ENCODE assay signal across 3 cellular contexts in genomic region chr3:159917141-159917540, GRCh38.
TF ChIP-seq lines count a peak whose summit lies in the region.

No MANE protein-coding gene starts in this region.

TF ChIP-seq in A549, 52 proteins besides CTCF, POLR2A, EP300 and RAD21:
- TF ChIP-seq BCL3 (IDR thresholded peaks at IDR 0.05) (no peak), MAFK (IDR thresholded peaks at IDR 0.05; ENCODE audit: partially characterized antibody) (peak; percentile 68), EHMT2 (IDR thresholded peaks at IDR 0.05; ENCODE audit: low read depth) (no peak)

TF ChIP-seq in GM23338, 12 proteins besides CTCF, POLR2A, EP300 and RAD21:
- TF ChIP-seq ZNF331 (CRISPR knock-in tag; IDR thresholded peaks at IDR 0.05; ENCODE audit: low read depth) (no peak), JUNB (IDR thresholded peaks at IDR 0.05; ENCODE audit: unreplicated experiment) (no peak), ETS1 (IDR thresholded peaks at IDR 0.05) (no peak), ZNF114 (CRISPR knock-in tag; IDR thresholded peaks at IDR 0.05) (no peak), ZNF462 (CRISPR knock-in tag; IDR thresholded peaks at IDR 0.05) (no peak), CREB1 (CRISPR knock-in tag; IDR thresholded peaks at IDR 0.05; ENCODE audit: low read depth) (no peak), EZH2phosphoT487 (IDR thresholded peaks at IDR 0.05; ENCODE audit: unreplicated experiment) (no peak), EZH2 (IDR thresholded peaks at IDR 0.05; ENCODE audit: low read depth, unreplicated experiment) (no peak), NANOG (IDR thresholded peaks at IDR 0.05; ENCODE audit: borderline replicate concordance) (no peak), REST (IDR thresholded peaks at IDR 0.05; ENCODE audit: unreplicated experiment) (no peak), STAT1 (IDR thresholded peaks at IDR 0.05; ENCODE audit: unreplicated experiment) (no peak), POLR2AphosphoS5 (IDR thresholded peaks at IDR 0.05; ENCODE audit: low read depth) (no peak)

TF ChIP-seq in K562, 482 proteins besides CTCF, POLR2A, EP300 and RAD21:
- TF ChIP-seq U2AF2 (optimal IDR thresholded peaks at IDR 0.05; ENCODE audit: low read depth, low read length) = no peak
- no peak for TF ChIP-seq ZNF551 (CRISPR knock-in tag; IDR thresholded peaks at IDR 0.05)
- TF ChIP-seq ZBTB17 (CRISPR knock-in tag; IDR thresholded peaks at IDR 0.05) = no peak
- peak; percentile 34; the same call in 1 of the 2 replicates for TF ChIP-seq C11orf30 (IDR thresholded peaks at IDR 0.05; ENCODE audit: low read depth)
- TF ChIP-seq FOXM1 (IDR thresholded peaks at IDR 0.05; ENCODE audit: low read depth) = no peak
- TF ChIP-seq FOXM1 (CRISPR knock-in tag; IDR thresholded peaks at IDR 0.05; ENCODE audit: low read depth) = no peak
- no peak for TF ChIP-seq BRF2 (IDR thresholded peaks at IDR 0.05; ENCODE audit: borderline replicate concordance, insufficient read depth, insufficient read length)
- TF ChIP-seq NFIC (IDR thresholded peaks at IDR 0.05) = no peak
- TF ChIP-seq HNRNPUL1 (IDR thresholded peaks at IDR 0.05; ENCODE audit: low read length) = no peak
- TF ChIP-seq ZNF316 (IDR thresholded peaks at IDR 0.05) = 0 out of 2 replicates have a peak, but pooled peaks have one; percentile 44
- TF ChIP-seq PPARD (CRISPR knock-in tag; IDR thresholded peaks at IDR 0.05) = no peak
- no peak for TF ChIP-seq POLR3A (IDR thresholded peaks at IDR 0.05; ENCODE audit: borderline replicate concordance, extremely low read depth, insufficient read depth, insufficient read length)
- no peak for TF ChIP-seq RBM17 (IDR thresholded peaks at IDR 0.05; ENCODE audit: borderline replicate concordance, low read depth, low read length)
- TF ChIP-seq NR0B1 (IDR thresholded peaks at IDR 0.05; ENCODE audit: partially characterized antibody) = no peak
- no peak for TF ChIP-seq CCAR2 (IDR thresholded peaks at IDR 0.05; ENCODE audit: low read depth, low read length)
- no peak for TF ChIP-seq CBX8 (IDR thresholded peaks at IDR 0.05; ENCODE audit: borderline replicate concordance, extremely low read depth, low read depth, low read length, poor library complexity, severe bottlenecking)
- TF ChIP-seq SAP30 (IDR thresholded peaks at IDR 0.05; ENCODE audit: borderline replicate concordance, insufficient read depth, low read depth, low read length, poor library complexity, severe bottlenecking) = no peak
- TF ChIP-seq PYGO2 (tag; IDR thresholded peaks at IDR 0.05) = no peak
